18 cellular contexts compared by ENCODE assay signal in the genomic region with DNA sequence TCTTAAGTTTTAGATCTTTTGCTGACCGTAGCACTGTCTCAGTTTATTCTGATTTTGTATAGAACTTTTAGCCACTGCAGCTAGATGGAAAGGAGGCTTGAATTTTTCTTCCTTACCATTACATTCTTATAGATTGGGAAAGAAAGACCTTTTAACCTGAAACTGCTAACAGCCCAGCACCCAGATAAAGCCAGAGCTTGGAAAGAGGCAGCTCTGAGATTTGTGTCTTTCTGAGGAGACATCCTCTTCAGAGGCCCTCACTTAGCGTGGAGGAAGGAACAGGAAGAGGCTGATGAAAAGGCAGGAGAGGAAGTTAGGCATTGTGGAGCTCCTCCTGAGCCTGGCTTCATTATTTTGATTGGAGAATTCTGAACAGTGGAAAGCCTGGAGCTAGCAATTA. TPM values are rescaled to one million over a fixed set of nuclear protein-coding genes. Genes with fewer than 3 reads are reported as not detected.
A peak's percentile ranks its signal among the peaks of the same experiment; 100 is the strongest.
DNase-seq lines count a peak whose midpoint lies in the region; ATAC-seq and TF ChIP-seq lines count a peak whose summit lies in the region.
"Had no signal": no experiment of that assay in that cellular context is flagged by ENCODE, and none has a peak within 500 bp of the region (broad histone marks: within the 10 kb centered on the region; RNA-seq: fewer than 3 reads in every experiment).

No MANE protein-coding gene starts in this region.

- no peak for TF ChIP-seq CTCF in cardiac muscle cell (IDR thresholded peaks at IDR 0.05; ENCODE audit: low read depth, low read length)

- ATAC-seq in left cardiac atrium, result no peak
- ATAC-seq: PC-3 had no signal

- no peak overlapping the region for H3K9ac ChIP-seq in iPS-18a (ENCODE audit: low read length)
- H3K9ac ChIP-seq: GM23248 had no signal

- no peaks in the 10 kb centered on the region for H3K27me3 ChIP-seq in cardiac muscle cell
- H3K27me3 ChIP-seq in iPS-18a (ENCODE audit: control insufficient read depth, insufficient read depth, low read length), result no peaks in the 10 kb centered on the region

- H3K36me3 ChIP-seq in cardiac muscle cell, result no peaks in the 10 kb centered on the region
- no peaks in the 10 kb centered on the region for H3K36me3 ChIP-seq in iPS-18a (ENCODE audit: control insufficient read depth, low read depth, low read length)

- intact Hi-C loops in left cardiac atrium (cut with DNase I), result no loop called here

- H3K27ac ChIP-seq in cardiac muscle cell (peak overlapping the region; percentile 30), iPS-18a (ENCODE audit: low read length) (peak overlapping the region; percentile 6)
- H3K27ac ChIP-seq: 22Rv1, GM23248 had no signal

- peaks cover 4% of the 10 kb centered on the region for H3K4me1 ChIP-seq in cardiac muscle cell (ENCODE audit: low read depth)
- H3K4me1 ChIP-seq in iPS-18a (ENCODE audit: control insufficient read depth, low read depth, low read length), result peaks cover 19% of the 10 kb centered on the region

- peak in 1 of 2 donors; percentile 36 for DNase-seq in cardiac muscle cell (ENCODE audit: low read depth in 1 of 2, low spot score in 1 of 2)
- DNase-seq in left cardiac atrium, result no peak
- peak; percentile 24 for DNase-seq in dermis blood vessel endothelial cell
- no peak for DNase-seq in stimulated activated CD4-positive, alpha-beta T cell treated with anti-CD3 and anti-CD28 coated beads, Interleukin-4, amount 100 ng/mL, for 4 hours
- no peak for DNase-seq in activated naive CD4-positive, alpha-beta T cell (lab: John Stamatoyannopoulos, UW)
- no peak for DNase-seq in SIG-M5 (lab: John Stamatoyannopoulos, UW)
- no peak for DNase-seq in SKM-1 treated with dmso at 0.1 percent for 144 hours (lab: John Stamatoyannopoulos, UW; ENCODE audit: unreplicated experiment)
- DNase-seq: CD8-positive, alpha-beta memory T cell; DND-41; GM23248; MM.1S; NCI-H1105; NCI-H1694 treated with DMSO at 0.1 percent for 48 hours; NCI-H446 treated with DMSO at 0.1 percent for 48 hours; NCI-H748 treated with DMSO at 0.1 percent for 48 hours; PC-3 had no signal

- H3K9me3 ChIP-seq in cardiac muscle cell (ENCODE audit: low read depth), result no peaks in the 10 kb centered on the region
- no peaks in the 10 kb centered on the region for H3K9me3 ChIP-seq in iPS-18a (ENCODE audit: control insufficient read depth, low read depth, low read length)

- H3K4me3 ChIP-seq in cardiac muscle cell (no peak overlapping the region), iPS-18a (ENCODE audit: low read length) (peak overlapping the region; percentile 0)
- H3K4me3 ChIP-seq: GM23248 had no signal

RNA-seq across cellular contexts. Expression of a gene that starts 35.1 kb away (rescaled TPM):
- total RNA-seq in cardiac muscle cell (13.0 and 17.8 TPM in 2 replicates), left cardiac atrium (10 to 100 TPM; 17.2 to 18.1 TPM), dermis blood vessel endothelial cell (30.4 and 34.7 TPM in 2 replicates)
- polyA plus RNA-seq in cardiac muscle cell, result 19.4 and 29.5 TPM in 2 replicates

RNA-seq across cellular contexts. Expression of a gene that starts 35.3 kb away (rescaled TPM):
- 78.6 and 116 TPM in 2 replicates for total RNA-seq in cardiac muscle cell
- 130 and 143 TPM in 2 replicates for polyA plus RNA-seq in cardiac muscle cell
- 10 to 100 TPM; 23.8 to 27.6 TPM for total RNA-seq in left cardiac atrium
- 89.8 and 107 TPM in 2 replicates for total RNA-seq in dermis blood vessel endothelial cell
